In the genomic region with DNA sequence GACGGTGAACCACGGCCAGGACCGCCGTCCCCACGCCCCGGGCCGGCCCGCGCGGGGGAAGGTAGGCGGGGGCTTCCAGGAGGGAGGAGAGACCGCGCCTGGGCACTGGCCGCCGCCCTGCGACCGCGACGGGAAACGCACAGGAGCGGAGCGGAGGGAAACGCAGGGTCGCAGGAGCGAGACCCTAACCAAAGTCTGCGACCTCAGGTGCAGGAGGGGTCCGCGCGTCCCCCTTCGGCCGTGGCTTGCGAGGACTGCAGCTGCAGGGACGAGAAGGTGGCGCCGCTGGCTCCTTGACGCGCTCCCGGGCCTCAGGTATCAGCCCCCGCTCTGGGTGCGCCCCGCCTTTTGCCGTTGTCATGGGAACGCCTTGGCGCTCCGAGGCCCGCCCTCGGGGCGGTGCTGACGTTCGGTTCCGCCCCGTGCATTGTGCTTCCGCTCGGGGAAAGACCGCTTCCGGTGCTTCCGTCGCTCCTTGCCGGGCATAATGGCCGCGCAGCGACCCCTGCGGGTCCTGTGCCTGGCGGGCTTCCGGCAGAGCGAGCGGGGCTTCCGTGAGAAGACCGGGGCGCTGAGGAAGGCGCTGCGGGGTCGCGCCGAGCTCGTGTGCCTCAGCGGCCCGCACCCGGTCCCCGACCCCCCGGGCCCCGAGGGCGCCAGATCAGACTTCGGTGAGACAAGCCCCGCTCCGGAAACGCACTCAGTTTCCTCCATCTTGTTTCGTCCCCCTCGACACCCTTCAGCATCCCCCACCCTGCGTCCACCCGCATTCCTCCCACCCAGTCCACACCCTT, we compare ENCODE assay signal across 1 cellular context.
TF ChIP-seq lines count a peak whose summit lies in the region.

Gene OVCA2 (plus strand): TSS at position 462 of the 794 bp plus-strand sequence. CDS start 26 bp downstream, at position 488.

TF ChIP-seq in HepG2, 621 proteins besides CTCF, POLR2A, EP300 and RAD21 (continued from another document and continues in another):
- TF ChIP-seq ZKSCAN1 (IDR thresholded peaks at IDR 0.05; ENCODE audit: low read length) (no peak), TBX3 (IDR thresholded peaks at IDR 0.05; ENCODE audit: borderline replicate concordance) (no peak), GABPB1 (CRISPR knock-in tag; IDR thresholded peaks at IDR 0.05) (peak; percentile 99), ARNTL (CRISPR knock-in tag; IDR thresholded peaks at IDR 0.05) (peak; percentile 52; the same call in 1 of the 2 replicates), CC2D1A (CRISPR knock-in tag; IDR thresholded peaks at IDR 0.05) (no peak), HNF4A (CRISPR knock-in tag; IDR thresholded peaks at IDR 0.05) (peak; percentile 26; the same call in 1 of the 2 replicates), ZNF343 (CRISPR knock-in tag; IDR thresholded peaks at IDR 0.05) (0 out of 2 replicates have a peak, but pooled peaks have one; percentile 40), BORCS8-MEF2B (CRISPR knock-in tag; IDR thresholded peaks at IDR 0.05) (no peak; the same call in 1 of the 2 replicates), UBTF (CRISPR knock-in tag; IDR thresholded peaks at IDR 0.05) (peak; percentile 74), ZNF616 (CRISPR knock-in tag; IDR thresholded peaks at IDR 0.05; ENCODE audit: low read depth) (peak; percentile 59; the same call in 1 of the 2 replicates), ZNF207 (IDR thresholded peaks at IDR 0.05; ENCODE audit: borderline replicate concordance) (no peak), GLMP (CRISPR knock-in tag; IDR thresholded peaks at IDR 0.05; ENCODE audit: borderline replicate concordance) (no peak), ZBTB25 (CRISPR knock-in tag; IDR thresholded peaks at IDR 0.05) (peak; percentile 79), POLR2AphosphoS5 (IDR thresholded peaks at IDR 0.05; ENCODE audit: low read depth, low read length) (peak; percentile 52; the same call in 1 of the 2 replicates), KLF16 (CRISPR knock-in tag; IDR thresholded peaks at IDR 0.05) (0 out of 4 replicates have a peak, but pooled peaks of 1 of the 2 experiments have one; percentile 53), ZNF619 (CRISPR knock-in tag; IDR thresholded peaks at IDR 0.05) (0 out of 2 replicates have a peak, but pooled peaks have one; percentile 20), TFE3 (CRISPR knock-in tag; IDR thresholded peaks at IDR 0.05) (0 out of 2 replicates have a peak, but pooled peaks have one; percentile 21), NR2F6 (IDR thresholded peaks at IDR 0.05) (no peak), NR2F6 (CRISPR knock-in tag; IDR thresholded peaks at IDR 0.05) (no peak; the same call in 1 of the 2 replicates), DMTF1 (CRISPR knock-in tag; IDR thresholded peaks at IDR 0.05) (no peak), ZNF552 (CRISPR knock-in tag; IDR thresholded peaks at IDR 0.05; ENCODE audit: borderline replicate concordance) (0 out of 2 replicates have a peak, but pooled peaks have one; percentile 83), ZNF558 (CRISPR knock-in tag; IDR thresholded peaks at IDR 0.05; ENCODE audit: borderline replicate concordance) (no peak; the same call in 1 of the 2 replicates), ZNF263 (CRISPR knock-in tag; IDR thresholded peaks at IDR 0.05) (0 out of 2 replicates have a peak, but pooled peaks have one; percentile 20), RAD51 (IDR thresholded peaks at IDR 0.05; ENCODE audit: borderline replicate concordance) (no peak), MLLT10 (CRISPR knock-in tag; IDR thresholded peaks at IDR 0.05) (no peak), ARID4A (CRISPR knock-in tag; IDR thresholded peaks at IDR 0.05; ENCODE audit: borderline replicate concordance) (peak; percentile 90), ZNF569 (CRISPR knock-in tag; IDR thresholded peaks at IDR 0.05; ENCODE audit: borderline replicate concordance) (no peak), KMT2A (CRISPR knock-in tag; IDR thresholded peaks at IDR 0.05) (peak; percentile 69; the same call in 1 of the 2 replicates), AGO2 (optimal IDR thresholded peaks at IDR 0.05; ENCODE audit: low read depth, low read length) (peak; percentile 94)
- TF ChIP-seq, protein P1, sequence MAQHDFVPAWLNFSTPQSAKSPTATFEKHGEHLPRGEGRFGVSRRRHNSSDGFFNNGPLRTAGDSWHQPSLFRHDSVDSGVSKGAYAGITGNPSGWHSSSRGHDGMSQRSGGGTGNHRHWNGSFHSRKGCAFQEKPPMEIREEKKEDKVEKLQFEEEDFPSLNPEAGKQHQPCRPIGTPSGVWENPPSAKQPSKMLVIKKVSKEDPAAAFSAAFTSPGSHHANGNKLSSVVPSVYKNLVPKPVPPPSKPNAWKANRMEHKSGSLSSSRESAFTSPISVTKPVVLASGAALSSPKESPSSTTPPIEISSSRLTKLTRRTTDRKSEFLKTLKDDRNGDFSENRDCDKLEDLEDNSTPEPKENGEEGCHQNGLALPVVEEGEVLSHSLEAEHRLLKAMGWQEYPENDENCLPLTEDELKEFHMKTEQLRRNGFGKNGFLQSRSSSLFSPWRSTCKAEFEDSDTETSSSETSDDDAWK (CRISPR knock-in tag; IDR thresholded peaks at IDR 0.05), result no peak
- TF ChIP-seq, protein P2, sequence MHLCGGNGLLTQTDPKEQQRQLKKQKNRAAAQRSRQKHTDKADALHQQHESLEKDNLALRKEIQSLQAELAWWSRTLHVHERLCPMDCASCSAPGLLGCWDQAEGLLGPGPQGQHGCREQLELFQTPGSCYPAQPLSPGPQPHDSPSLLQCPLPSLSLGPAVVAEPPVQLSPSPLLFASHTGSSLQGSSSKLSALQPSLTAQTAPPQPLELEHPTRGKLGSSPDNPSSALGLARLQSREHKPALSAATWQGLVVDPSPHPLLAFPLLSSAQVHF (CRISPR knock-in tag; IDR thresholded peaks at IDR 0.05), result peak; percentile 58; the same call in 1 of the 2 replicates
- TF ChIP-seq, protein P3, sequence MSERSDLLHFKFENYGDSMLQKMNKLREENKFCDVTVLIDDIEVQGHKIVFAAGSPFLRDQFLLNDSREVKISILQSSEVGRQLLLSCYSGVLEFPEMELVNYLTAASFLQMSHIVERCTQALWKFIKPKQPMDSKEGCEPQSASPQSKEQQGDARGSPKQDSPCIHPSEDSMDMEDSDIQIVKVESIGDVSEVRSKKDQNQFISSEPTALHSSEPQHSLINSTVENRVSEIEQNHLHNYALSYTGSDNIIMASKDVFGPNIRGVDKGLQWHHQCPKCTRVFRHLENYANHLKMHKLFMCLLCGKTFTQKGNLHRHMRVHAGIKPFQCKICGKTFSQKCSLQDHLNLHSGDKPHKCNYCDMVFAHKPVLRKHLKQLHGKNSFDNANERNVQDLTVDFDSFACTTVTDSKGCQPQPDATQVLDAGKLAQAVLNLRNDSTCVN (CRISPR knock-in tag; IDR thresholded peaks at IDR 0.05; ENCODE audit: borderline replicate concordance), result 0 out of 2 replicates have a peak, but pooled peaks have one; percentile 33
- TF ChIP-seq, protein P4, sequence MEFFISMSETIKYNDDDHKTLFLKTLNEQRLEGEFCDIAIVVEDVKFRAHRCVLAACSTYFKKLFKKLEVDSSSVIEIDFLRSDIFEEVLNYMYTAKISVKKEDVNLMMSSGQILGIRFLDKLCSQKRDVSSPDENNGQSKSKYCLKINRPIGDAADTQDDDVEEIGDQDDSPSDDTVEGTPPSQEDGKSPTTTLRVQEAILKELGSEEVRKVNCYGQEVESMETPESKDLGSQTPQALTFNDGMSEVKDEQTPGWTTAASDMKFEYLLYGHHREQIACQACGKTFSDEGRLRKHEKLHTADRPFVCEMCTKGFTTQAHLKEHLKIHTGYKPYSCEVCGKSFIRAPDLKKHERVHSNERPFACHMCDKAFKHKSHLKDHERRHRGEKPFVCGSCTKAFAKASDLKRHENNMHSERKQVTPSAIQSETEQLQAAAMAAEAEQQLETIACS (CRISPR knock-in tag; IDR thresholded peaks at IDR 0.05), result no peak
